Comparison of ENCODE assay signal across 1 cellular context in genomic region chr19:2035590-2035991, GRCh38.
A peak's percentile ranks its signal among the peaks of the same experiment; 100 is the strongest.
TF ChIP-seq lines count a peak whose summit lies in the region.

No MANE protein-coding gene starts in this region.

TF ChIP-seq in HepG2, 621 proteins besides CTCF, POLR2A, EP300 and RAD21:
- TF ChIP-seq ERF (CRISPR knock-in tag; IDR thresholded peaks at IDR 0.05) (no peak), ZEB1 (IDR thresholded peaks at IDR 0.05; ENCODE audit: insufficient replicate concordance, low read depth) (no peak), ZNF256 (CRISPR knock-in tag; conservative IDR thresholded peaks at IDR 0.05) (no peak), YY1 (IDR thresholded peaks at IDR 0.05; ENCODE audit: insufficient read depth, insufficient replicate concordance, low read depth, low read length) (peak; percentile 50), KLF16 (CRISPR knock-in tag; IDR thresholded peaks at IDR 0.05) (no peak)
TF ChIP-seq in HepG2: peak in this region for 1.
